In genomic region chr20:12269579-12269978, GRCh38 we compare ENCODE assay signal across 20 cellular contexts.
"Had no signal": no experiment of that assay in that cellular context is flagged by ENCODE, and none has a peak within 500 bp of the region (broad histone marks: within the 10 kb centered on the region; RNA-seq: fewer than 3 reads in every experiment).

No MANE protein-coding gene starts in this region.

- H3K27me3 ChIP-seq: dorsolateral prefrontal cortex, esophagus muscularis mucosa, foreskin keratinocyte, hepatocyte, left lung had no signal

- H3K4me1 ChIP-seq: esophagus muscularis mucosa, foreskin keratinocyte, left lung, lower lobe of right lung had no signal

- H3K9me3 ChIP-seq: esophagus muscularis mucosa, left lung, lower lobe of right lung, mucosa of descending colon had no signal

- DNase-seq: dermis blood vessel endothelial cell; dorsolateral prefrontal cortex; effector CD4-positive, alpha-beta T cell; effector memory CD4-positive, alpha-beta T cell; foreskin keratinocyte; glutamatergic neuron; head of caudate nucleus; hypothalamus; immature natural killer cell; islet precursor cell; kidney; kidney glomerular epithelial cell; left lung; lower lobe of right lung; mesenchymal stem cell; mucosa of descending colon; naive B cell had no signal

- ATAC-seq: foreskin keratinocyte, left lung, lower lobe of right lung, mucosa of descending colon had no signal

- H3K36me3 ChIP-seq: esophagus muscularis mucosa, left lung, lower lobe of right lung had no signal

- H3K4me3 ChIP-seq: coronary artery, dorsolateral prefrontal cortex, esophagus muscularis mucosa, hepatocyte, left lung, lower lobe of right lung, mucosa of descending colon had no signal

- H3K27ac ChIP-seq: coronary artery, dorsolateral prefrontal cortex, esophagus muscularis mucosa, foreskin keratinocyte, hepatocyte, left lung, lower lobe of right lung had no signal
